ENCODE assay signal across 1 cellular context in the genomic region with DNA sequence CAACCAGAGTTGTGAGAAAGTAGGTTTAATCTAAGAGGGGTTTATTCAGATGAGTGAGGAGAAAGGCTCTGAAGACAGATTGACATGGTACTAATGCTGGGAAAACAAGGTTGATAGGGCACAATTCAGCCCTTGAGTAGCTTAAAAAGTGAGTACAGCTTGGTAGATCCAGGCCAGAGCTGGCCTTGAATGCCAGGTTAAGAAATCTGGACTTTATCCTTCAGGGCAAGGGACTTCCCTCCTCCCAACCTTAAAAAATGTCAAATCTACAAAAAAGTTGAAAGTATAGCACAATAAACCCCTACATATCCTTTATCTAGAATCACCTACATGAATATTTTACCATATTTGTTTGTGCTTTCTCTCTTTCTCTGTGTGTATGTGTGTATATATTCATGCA.
TF ChIP-seq lines count a peak whose summit lies in the region.

No MANE protein-coding gene starts in this region.

TF ChIP-seq in liver, 16 proteins besides CTCF, POLR2A, EP300 and RAD21 (continued from another document):
- TF ChIP-seq ATF3 (IDR thresholded peaks at IDR 0.05) (no peak), GABPA (IDR thresholded peaks at IDR 0.05 in 1 of 2, conservative IDR thresholded peaks at IDR 0.05 in 1 of 2) (no peak), ZBTB33 (IDR thresholded peaks at IDR 0.05) (no peak), SP1 (IDR thresholded peaks at IDR 0.05) (peak; percentile 30)
TF ChIP-seq in liver: peak in this region for 3.
